In the genomic region with DNA sequence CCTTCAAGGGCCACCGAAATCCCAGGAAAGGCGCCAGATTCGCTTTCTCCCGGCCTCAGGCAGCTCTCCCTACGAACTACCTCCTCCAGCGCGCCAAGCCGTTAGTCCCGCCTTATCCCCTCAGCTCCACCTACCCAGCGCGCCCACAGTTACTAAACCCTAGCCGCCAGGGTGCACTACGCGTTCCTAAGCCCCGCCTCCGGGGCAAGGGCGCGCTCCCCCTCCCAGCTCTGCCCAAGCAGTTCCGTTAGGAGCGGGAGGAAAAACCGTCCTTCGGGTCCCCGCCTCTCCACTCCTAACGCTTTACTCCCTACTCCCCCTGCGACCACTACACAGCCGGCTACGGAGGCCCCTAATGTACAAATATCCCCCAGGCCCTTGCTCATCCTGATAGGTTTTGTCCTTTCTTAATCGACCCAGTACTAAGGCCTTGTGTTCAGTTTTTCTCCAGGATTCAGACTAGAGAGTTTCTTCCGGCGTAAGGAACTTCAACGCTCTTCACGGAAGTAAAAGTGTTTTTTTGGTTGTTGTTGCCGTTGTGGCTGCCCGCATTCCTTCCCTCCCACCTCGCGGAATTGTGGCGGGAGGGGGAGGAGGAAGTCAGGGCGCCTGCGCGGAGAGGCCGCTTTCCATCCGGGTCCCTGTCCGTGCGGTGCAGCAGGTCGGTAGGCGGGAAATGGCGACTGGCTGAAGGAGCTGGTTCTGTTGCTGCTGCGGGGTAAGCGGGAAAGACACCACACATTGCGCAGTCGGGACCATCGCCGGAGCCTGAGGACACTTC, we compare ENCODE assay signal across 1 cellular context.
TF ChIP-seq lines count a peak whose summit lies in the region.

A gene (plus strand): TSS at position 655 of the 781 bp plus-strand sequence. CDS start 31,386 bp downstream, outside the sequence.

TF ChIP-seq in HepG2, 621 proteins besides CTCF, POLR2A, EP300 and RAD21 (continued from another document and continues in another):
- TF ChIP-seq, protein P1, sequence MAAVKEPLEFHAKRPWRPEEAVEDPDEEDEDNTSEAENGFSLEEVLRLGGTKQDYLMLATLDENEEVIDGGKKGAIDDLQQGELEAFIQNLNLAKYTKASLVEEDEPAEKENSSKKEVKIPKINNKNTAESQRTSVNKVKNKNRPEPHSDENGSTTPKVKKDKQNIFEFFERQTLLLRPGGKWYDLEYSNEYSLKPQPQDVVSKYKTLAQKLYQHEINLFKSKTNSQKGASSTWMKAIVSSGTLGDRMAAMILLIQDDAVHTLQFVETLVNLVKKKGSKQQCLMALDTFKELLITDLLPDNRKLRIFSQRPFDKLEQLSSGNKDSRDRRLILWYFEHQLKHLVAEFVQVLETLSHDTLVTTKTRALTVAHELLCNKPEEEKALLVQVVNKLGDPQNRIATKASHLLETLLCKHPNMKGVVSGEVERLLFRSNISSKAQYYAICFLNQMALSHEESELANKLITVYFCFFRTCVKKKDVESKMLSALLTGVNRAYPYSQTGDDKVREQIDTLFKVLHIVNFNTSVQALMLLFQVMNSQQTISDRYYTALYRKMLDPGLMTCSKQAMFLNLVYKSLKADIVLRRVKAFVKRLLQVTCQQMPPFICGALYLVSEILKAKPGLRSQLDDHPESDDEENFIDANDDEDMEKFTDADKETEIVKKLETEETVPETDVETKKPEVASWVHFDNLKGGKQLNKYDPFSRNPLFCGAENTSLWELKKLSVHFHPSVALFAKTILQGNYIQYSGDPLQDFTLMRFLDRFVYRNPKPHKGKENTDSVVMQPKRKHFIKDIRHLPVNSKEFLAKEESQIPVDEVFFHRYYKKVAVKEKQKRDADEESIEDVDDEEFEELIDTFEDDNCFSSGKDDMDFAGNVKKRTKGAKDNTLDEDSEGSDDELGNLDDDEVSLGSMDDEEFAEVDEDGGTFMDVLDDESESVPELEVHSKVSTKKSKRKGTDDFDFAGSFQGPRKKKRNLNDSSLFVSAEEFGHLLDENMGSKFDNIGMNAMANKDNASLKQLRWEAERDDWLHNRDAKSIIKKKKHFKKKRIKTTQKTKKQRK (IDR thresholded peaks at IDR 0.05; ENCODE audit: low read length) = no peak
- TF ChIP-seq ZMAT3 (CRISPR knock-in tag; conservative IDR thresholded peaks at IDR 0.05) (no peak), THAP11 (CRISPR knock-in tag; IDR thresholded peaks at IDR 0.05) (peak; percentile 85), MAF1 (CRISPR knock-in tag; IDR thresholded peaks at IDR 0.05; ENCODE audit: borderline replicate concordance) (peak; percentile 72; the same call in 1 of the 2 replicates), TAF1 (CRISPR knock-in tag; IDR thresholded peaks at IDR 0.05) (peak; percentile 88), RFXAP (CRISPR knock-in tag; IDR thresholded peaks at IDR 0.05; ENCODE audit: borderline replicate concordance) (peak; percentile 25; the same call in 1 of the 2 replicates), ZNF883 (CRISPR knock-in tag; IDR thresholded peaks at IDR 0.05; ENCODE audit: not compliant biosample characterization) (no peak), SYNCRIP (IDR thresholded peaks at IDR 0.05; ENCODE audit: insufficient read depth, low read depth, low read length) (no peak), HCFC1 (IDR thresholded peaks at IDR 0.05; ENCODE audit: low read depth, low read length) (0 out of 2 replicates have a peak, but pooled peaks have one; percentile 6), ASH2L (IDR thresholded peaks at IDR 0.05; ENCODE audit: insufficient read length, low read depth, low read length) (peak; percentile 96), ZBTB42 (CRISPR knock-in tag; IDR thresholded peaks at IDR 0.05) (no peak), HIVEP1 (CRISPR knock-in tag; IDR thresholded peaks at IDR 0.05) (0 out of 2 replicates have a peak, but pooled peaks have one; percentile 22), ZNF776 (CRISPR knock-in tag; IDR thresholded peaks at IDR 0.05) (0 out of 2 replicates have a peak, but pooled peaks have one; percentile 6), RFXANK (CRISPR knock-in tag; IDR thresholded peaks at IDR 0.05) (no peak), NKX3-1 (CRISPR knock-in tag; IDR thresholded peaks at IDR 0.05) (0 out of 2 replicates have a peak, but pooled peaks have one; percentile 50), CREM (IDR thresholded peaks at IDR 0.05) (peak; percentile 27; the same call in 1 of the 2 replicates), CREM (CRISPR knock-in tag; IDR thresholded peaks at IDR 0.05) (no peak), FOSL1 (CRISPR knock-in tag; IDR thresholded peaks at IDR 0.05; ENCODE audit: borderline replicate concordance) (no peak), FOXK1 (CRISPR knock-in tag; IDR thresholded peaks at IDR 0.05; ENCODE audit: borderline replicate concordance, low read depth) (peak; percentile 89; the same call in 1 of the 2 replicates), RAD51 (IDR thresholded peaks at IDR 0.05; ENCODE audit: borderline replicate concordance) (no peak), SIX1 (CRISPR knock-in tag; IDR thresholded peaks at IDR 0.05; ENCODE audit: borderline replicate concordance) (no peak), ZNF34 (CRISPR knock-in tag; IDR thresholded peaks at IDR 0.05; ENCODE audit: borderline replicate concordance) (no peak), ZMYM4 (CRISPR knock-in tag; IDR thresholded peaks at IDR 0.05) (peak; percentile 82), FOXJ3 (CRISPR knock-in tag; IDR thresholded peaks at IDR 0.05; ENCODE audit: borderline replicate concordance) (peak; percentile 22; the same call in 1 of the 2 replicates), TSC22D2 (CRISPR knock-in tag; IDR thresholded peaks at IDR 0.05; ENCODE audit: borderline replicate concordance) (no peak; the same call in 1 of the 2 replicates), ZSCAN30 (CRISPR knock-in tag; IDR thresholded peaks at IDR 0.05) (0 out of 2 replicates have a peak, but pooled peaks have one; percentile 61), TMF1 (CRISPR knock-in tag; IDR thresholded peaks at IDR 0.05; ENCODE audit: low read depth) (peak; percentile 58), ZNF780A (CRISPR knock-in tag; IDR thresholded peaks at IDR 0.05) (peak; percentile 71; the same call in 1 of the 2 replicates), YY1 (IDR thresholded peaks at IDR 0.05; ENCODE audit: insufficient read depth, insufficient replicate concordance, low read depth, low read length) (peak; percentile 92), YEATS2 (CRISPR knock-in tag; IDR thresholded peaks at IDR 0.05; ENCODE audit: borderline replicate concordance) (peak; percentile 88; the same call in 1 of the 2 replicates), HNRNPLL (IDR thresholded peaks at IDR 0.05; ENCODE audit: low read depth, low read length, poor library complexity, severe bottlenecking) (peak; percentile 98), JUNB (CRISPR knock-in tag; IDR thresholded peaks at IDR 0.05; ENCODE audit: borderline replicate concordance) (no peak), ZBTB21 (CRISPR knock-in tag; IDR thresholded peaks at IDR 0.05) (no peak), ZFP37 (CRISPR knock-in tag; IDR thresholded peaks at IDR 0.05; ENCODE audit: borderline replicate concordance) (0 out of 2 replicates have a peak, but pooled peaks have one; percentile 23)
- TF ChIP-seq, protein P2, sequence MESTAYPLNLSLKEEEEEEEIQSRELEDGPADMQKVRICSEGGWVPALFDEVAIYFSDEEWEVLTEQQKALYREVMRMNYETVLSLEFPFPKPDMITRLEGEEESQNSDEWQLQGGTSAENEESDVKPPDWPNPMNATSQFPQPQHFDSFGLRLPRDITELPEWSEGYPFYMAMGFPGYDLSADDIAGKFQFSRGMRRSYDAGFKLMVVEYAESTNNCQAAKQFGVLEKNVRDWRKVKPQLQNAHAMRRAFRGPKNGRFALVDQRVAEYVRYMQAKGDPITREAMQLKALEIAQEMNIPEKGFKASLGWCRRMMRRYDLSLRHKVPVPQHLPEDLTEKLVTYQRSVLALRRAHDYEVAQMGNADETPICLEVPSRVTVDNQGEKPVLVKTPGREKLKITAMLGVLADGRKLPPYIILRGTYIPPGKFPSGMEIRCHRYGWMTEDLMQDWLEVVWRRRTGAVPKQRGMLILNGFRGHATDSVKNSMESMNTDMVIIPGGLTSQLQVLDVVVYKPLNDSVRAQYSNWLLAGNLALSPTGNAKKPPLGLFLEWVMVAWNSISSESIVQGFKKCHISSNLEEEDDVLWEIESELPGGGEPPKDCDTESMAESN (CRISPR knock-in tag; conservative IDR thresholded peaks at IDR 0.05) = no peak
- TF ChIP-seq, protein P3, sequence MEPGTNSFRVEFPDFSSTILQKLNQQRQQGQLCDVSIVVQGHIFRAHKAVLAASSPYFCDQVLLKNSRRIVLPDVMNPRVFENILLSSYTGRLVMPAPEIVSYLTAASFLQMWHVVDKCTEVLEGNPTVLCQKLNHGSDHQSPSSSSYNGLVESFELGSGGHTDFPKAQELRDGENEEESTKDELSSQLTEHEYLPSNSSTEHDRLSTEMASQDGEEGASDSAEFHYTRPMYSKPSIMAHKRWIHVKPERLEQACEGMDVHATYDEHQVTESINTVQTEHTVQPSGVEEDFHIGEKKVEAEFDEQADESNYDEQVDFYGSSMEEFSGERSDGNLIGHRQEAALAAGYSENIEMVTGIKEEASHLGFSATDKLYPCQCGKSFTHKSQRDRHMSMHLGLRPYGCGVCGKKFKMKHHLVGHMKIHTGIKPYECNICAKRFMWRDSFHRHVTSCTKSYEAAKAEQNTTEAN (CRISPR knock-in tag; conservative IDR thresholded peaks at IDR 0.05) = peak; percentile 75; the same call in 1 of the 2 replicates
- TF ChIP-seq, protein P4, sequence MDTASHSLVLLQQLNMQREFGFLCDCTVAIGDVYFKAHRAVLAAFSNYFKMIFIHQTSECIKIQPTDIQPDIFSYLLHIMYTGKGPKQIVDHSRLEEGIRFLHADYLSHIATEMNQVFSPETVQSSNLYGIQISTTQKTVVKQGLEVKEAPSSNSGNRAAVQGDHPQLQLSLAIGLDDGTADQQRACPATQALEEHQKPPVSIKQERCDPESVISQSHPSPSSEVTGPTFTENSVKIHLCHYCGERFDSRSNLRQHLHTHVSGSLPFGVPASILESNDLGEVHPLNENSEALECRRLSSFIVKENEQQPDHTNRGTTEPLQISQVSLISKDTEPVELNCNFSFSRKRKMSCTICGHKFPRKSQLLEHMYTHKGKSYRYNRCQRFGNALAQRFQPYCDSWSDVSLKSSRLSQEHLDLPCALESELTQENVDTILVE (CRISPR knock-in tag; IDR thresholded peaks at IDR 0.05) = peak; percentile 92
- TF ChIP-seq, protein P5, sequence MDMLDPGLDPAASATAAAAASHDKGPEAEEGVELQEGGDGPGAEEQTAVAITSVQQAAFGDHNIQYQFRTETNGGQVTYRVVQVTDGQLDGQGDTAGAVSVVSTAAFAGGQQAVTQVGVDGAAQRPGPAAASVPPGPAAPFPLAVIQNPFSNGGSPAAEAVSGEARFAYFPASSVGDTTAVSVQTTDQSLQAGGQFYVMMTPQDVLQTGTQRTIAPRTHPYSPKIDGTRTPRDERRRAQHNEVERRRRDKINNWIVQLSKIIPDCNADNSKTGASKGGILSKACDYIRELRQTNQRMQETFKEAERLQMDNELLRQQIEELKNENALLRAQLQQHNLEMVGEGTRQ (IDR thresholded peaks at IDR 0.05; ENCODE audit: low read depth, low read length) = no peak
- TF ChIP-seq, protein P5 (CRISPR knock-in tag; IDR thresholded peaks at IDR 0.05; ENCODE audit: borderline replicate concordance) = peak; percentile 42; the same call in 1 of the 2 replicates
- TF ChIP-seq, protein P6, sequence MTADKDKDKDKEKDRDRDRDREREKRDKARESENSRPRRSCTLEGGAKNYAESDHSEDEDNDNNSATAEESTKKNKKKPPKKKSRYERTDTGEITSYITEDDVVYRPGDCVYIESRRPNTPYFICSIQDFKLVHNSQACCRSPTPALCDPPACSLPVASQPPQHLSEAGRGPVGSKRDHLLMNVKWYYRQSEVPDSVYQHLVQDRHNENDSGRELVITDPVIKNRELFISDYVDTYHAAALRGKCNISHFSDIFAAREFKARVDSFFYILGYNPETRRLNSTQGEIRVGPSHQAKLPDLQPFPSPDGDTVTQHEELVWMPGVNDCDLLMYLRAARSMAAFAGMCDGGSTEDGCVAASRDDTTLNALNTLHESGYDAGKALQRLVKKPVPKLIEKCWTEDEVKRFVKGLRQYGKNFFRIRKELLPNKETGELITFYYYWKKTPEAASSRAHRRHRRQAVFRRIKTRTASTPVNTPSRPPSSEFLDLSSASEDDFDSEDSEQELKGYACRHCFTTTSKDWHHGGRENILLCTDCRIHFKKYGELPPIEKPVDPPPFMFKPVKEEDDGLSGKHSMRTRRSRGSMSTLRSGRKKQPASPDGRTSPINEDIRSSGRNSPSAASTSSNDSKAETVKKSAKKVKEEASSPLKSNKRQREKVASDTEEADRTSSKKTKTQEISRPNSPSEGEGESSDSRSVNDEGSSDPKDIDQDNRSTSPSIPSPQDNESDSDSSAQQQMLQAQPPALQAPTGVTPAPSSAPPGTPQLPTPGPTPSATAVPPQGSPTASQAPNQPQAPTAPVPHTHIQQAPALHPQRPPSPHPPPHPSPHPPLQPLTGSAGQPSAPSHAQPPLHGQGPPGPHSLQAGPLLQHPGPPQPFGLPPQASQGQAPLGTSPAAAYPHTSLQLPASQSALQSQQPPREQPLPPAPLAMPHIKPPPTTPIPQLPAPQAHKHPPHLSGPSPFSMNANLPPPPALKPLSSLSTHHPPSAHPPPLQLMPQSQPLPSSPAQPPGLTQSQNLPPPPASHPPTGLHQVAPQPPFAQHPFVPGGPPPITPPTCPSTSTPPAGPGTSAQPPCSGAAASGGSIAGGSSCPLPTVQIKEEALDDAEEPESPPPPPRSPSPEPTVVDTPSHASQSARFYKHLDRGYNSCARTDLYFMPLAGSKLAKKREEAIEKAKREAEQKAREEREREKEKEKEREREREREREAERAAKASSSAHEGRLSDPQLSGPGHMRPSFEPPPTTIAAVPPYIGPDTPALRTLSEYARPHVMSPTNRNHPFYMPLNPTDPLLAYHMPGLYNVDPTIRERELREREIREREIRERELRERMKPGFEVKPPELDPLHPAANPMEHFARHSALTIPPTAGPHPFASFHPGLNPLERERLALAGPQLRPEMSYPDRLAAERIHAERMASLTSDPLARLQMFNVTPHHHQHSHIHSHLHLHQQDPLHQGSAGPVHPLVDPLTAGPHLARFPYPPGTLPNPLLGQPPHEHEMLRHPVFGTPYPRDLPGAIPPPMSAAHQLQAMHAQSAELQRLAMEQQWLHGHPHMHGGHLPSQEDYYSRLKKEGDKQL (CRISPR knock-in tag; IDR thresholded peaks at IDR 0.05; ENCODE audit: low read depth) = no peak
- TF ChIP-seq, protein P7, sequence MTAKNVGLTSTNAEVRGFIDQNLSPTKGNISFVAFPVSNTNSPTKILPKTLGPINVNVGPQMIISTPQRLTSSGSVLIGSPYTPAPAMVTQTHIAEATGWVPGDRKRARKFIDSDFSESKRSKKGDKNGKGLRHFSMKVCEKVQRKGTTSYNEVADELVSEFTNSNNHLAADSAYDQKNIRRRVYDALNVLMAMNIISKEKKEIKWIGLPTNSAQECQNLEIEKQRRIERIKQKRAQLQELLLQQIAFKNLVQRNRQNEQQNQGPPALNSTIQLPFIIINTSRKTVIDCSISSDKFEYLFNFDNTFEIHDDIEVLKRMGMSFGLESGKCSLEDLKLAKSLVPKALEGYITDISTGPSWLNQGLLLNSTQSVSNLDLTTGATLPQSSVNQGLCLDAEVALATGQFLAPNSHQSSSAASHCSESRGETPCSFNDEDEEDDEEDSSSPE (CRISPR knock-in tag; IDR thresholded peaks at IDR 0.05) = peak; percentile 95
- TF ChIP-seq, protein P8, sequence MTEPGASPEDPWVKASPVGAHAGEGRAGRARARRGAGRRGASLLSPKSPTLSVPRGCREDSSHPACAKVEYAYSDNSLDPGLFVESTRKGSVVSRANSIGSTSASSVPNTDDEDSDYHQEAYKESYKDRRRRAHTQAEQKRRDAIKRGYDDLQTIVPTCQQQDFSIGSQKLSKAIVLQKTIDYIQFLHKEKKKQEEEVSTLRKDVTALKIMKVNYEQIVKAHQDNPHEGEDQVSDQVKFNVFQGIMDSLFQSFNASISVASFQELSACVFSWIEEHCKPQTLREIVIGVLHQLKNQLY (CRISPR knock-in tag; IDR thresholded peaks at IDR 0.05) = no peak
